ENCODE assay signal across 17 cellular contexts in genomic region chr4:165814256-165815010, GRCh38. TPM values are rescaled to one million over a fixed set of nuclear protein-coding genes. Genes with fewer than 3 reads are reported as not detected.
DNase-seq lines count a peak whose midpoint lies in the region; ATAC-seq and TF ChIP-seq lines count a peak whose summit lies in the region.
"Had no signal": no experiment of that assay in that cellular context is flagged by ENCODE, and none has a peak within 500 bp of the region (broad histone marks: within the 10 kb centered on the region; RNA-seq: fewer than 3 reads in every experiment).

No MANE protein-coding gene starts in this region.

- no peak overlapping the region for H3K27ac ChIP-seq in ascending aorta

- intact Hi-C loops in ascending aorta (cut with DNase I): no loop called here

- in situ Hi-C loops in astrocyte of the spinal cord (cut with HindIII; ENCODE audit: low sequenced_read_pairs): no loop called here

- DNase-seq in COR-L47 (lab: John Stamatoyannopoulos, UW): peak; percentile 26
- DNase-seq in LHCN-M2 (ENCODE audit: low read depth): peak; percentile 7
- DNase-seq in astrocyte of the spinal cord (ENCODE audit: low read depth, low spot score): peak; percentile 15
- peak; percentile 18 for DNase-seq in glomerular visceral epithelial cell (ENCODE audit: extremely low spot score)
- no peak for DNase-seq in activated gamma-delta T cell treated with Interleukin-2 at 50 U/mL for 16 hours
- DNase-seq in ascending aorta (ENCODE audit: low spot score in 2 of 2): no peak
- no peak for DNase-seq in activated naive CD4-positive, alpha-beta T cell treated with Interleukin-2 at 50 U/mL for 16 hours
- DNase-seq: activated effector memory CD4-positive, alpha-beta T cell treated with anti-CD3 and anti-CD28 coated beads, Interleukin-2, amount 50 U/mL, for 16 hours; DMS53; GOT3; NCI-H1092; NCI-H345; stimulated activated naive CD4-positive, alpha-beta T cell had no signal

- H3K4me3 ChIP-seq in astrocyte of the spinal cord (ENCODE audit: low read depth, low read length) (no peak overlapping the region), ascending aorta (no peak overlapping the region)
- H3K4me3 ChIP-seq: smooth muscle cell had no signal

- ATAC-seq in GM18867 (IDR thresholded peaks at IDR 0.05; ENCODE audit: unreplicated experiment): no peak
- ATAC-seq: Panc1, WTC11 had no signal

- TF ChIP-seq CTCF in astrocyte of the spinal cord (IDR thresholded peaks at IDR 0.05; ENCODE audit: low read depth, low read length): no peak
- TF ChIP-seq CTCF in ascending aorta (IDR thresholded peaks at IDR 0.05): no peak

- H3K4me1 ChIP-seq in ascending aorta: no peaks in the 10 kb centered on the region

- H3K9me3 ChIP-seq in ascending aorta: no peaks in the 10 kb centered on the region

- no peaks in the 10 kb centered on the region for H3K27me3 ChIP-seq in ascending aorta

- no peaks in the 10 kb centered on the region for H3K36me3 ChIP-seq in ascending aorta

RNA-seq across cellular contexts. Expression of gene TLL1, which starts 58.6 kb away (rescaled TPM):
- not detected in 2 replicates for total RNA-seq in LHCN-M2 (2014; rRNA removed)
- not detected for polyA plus RNA-seq in LHCN-M2 (2012)
- total RNA-seq in ascending aorta: 7.8 TPM

Comparison
In these comparisons a context has a peak if more than half of its experiments do, and no peak if none do; other contexts are left out.
1. DNase-seq: peak in COR-L47 (single experiment), LHCN-M2 (single experiment), astrocyte of the spinal cord (single experiment) and glomerular visceral epithelial cell (single experiment); none in activated gamma-delta T cell treated with Interleukin-2 at 50 U/mL for 16 hours (single experiment), ascending aorta (0 of 2) and activated naive CD4-positive, alpha-beta T cell treated with Interleukin-2 at 50 U/mL for 16 hours (single experiment).